Comparison of ENCODE assay signal across 21 cellular contexts in the genomic region with DNA sequence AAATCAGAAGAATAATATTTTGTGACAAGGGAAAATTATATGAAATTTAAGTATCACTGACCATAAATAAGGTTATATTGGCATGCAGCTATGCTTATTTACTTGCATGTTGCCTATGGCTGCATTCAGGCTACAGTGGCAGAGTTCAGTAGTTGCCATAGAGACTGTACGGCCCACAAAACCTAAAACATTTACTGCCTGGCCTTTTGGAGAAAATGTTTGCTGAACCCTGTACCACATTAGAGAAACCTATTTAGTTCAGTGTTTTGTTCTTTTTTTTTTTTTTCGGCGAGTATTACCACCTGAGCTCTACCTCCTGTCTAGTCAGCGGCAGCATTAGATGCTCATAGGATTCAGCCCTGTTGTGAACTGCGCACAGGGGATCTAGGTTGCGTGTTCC. TPM values are rescaled to one million over a fixed set of nuclear protein-coding genes. Genes with fewer than 3 reads are reported as not detected.
A peak's percentile ranks its signal among the peaks of the same experiment; 100 is the strongest.
DNase-seq lines count a peak whose midpoint lies in the region; ATAC-seq, FAIRE-seq and TF ChIP-seq lines count a peak whose summit lies in the region.
"Had no signal": no experiment of that assay in that cellular context is flagged by ENCODE, and none has a peak within 500 bp of the region (broad histone marks: within the 10 kb centered on the region; RNA-seq: fewer than 3 reads in every experiment).

No MANE protein-coding gene starts in this region.

- no peaks in the 10 kb centered on the region for H3K36me3 ChIP-seq in HepG2 (replicated peaks in 1 of 2; ENCODE audit: control insufficient read depth in 1 of 2, insufficient read depth in 2 of 2, low read length in 2 of 2)
- H3K36me3 ChIP-seq in right lobe of liver = no peaks in the 10 kb centered on the region
- H3K36me3 ChIP-seq in mesenchymal stem cell (ENCODE audit: control insufficient read depth in 1 of 2, insufficient read depth in 2 of 2, low read depth in 1 of 2, low read length in 2 of 2) = peaks cover 0 to 20% of the 10 kb centered on the region in 2 experiments
- H3K36me3 ChIP-seq in trophoblast cell (ENCODE audit: control insufficient read depth in 1 of 2, insufficient read depth in 2 of 2, low read length in 2 of 2) = peaks cover 0 to 2% of the 10 kb centered on the region in 2 experiments

- H2BK15ac ChIP-seq in mesenchymal stem cell (ENCODE audit: low read depth, poor library complexity, severe bottlenecking) = no peak overlapping the region

- H2BK120ac ChIP-seq in mesenchymal stem cell (ENCODE audit: low read depth, low read length) (no peak overlapping the region), trophoblast cell (ENCODE audit: insufficient read depth, low read length, poor library complexity) (no peak overlapping the region)

- peaks cover 2% of the 10 kb centered on the region for H3K79me1 ChIP-seq in mesenchymal stem cell (replicated peaks; ENCODE audit: low read length, poor library complexity, severe bottlenecking)
- H3K79me1 ChIP-seq in trophoblast cell (ENCODE audit: low read length) = no peaks in the 10 kb centered on the region

- peaks cover 54% of the 10 kb centered on the region for H3K4me1 ChIP-seq in HepG2 (ENCODE audit: insufficient read depth, low read length)
- peaks cover 0 to 16% (median 2%) of the 10 kb centered on the region in 4 donors for H3K4me1 ChIP-seq in right lobe of liver
- H3K4me1 ChIP-seq in mesenchymal stem cell (ENCODE audit: control insufficient read depth, insufficient read depth, low read depth, low read length) = peaks cover 7% of the 10 kb centered on the region
- peaks cover 0 to 2% of the 10 kb centered on the region in 2 experiments for H3K4me1 ChIP-seq in trophoblast cell (ENCODE audit: control insufficient read depth in 1 of 2, insufficient read depth in 2 of 2, low read length in 2 of 2)

- TF ChIP-seq CTCF in HepG2 (CRISPR knock-in tag; IDR thresholded peaks at IDR 0.05) (no peak), right lobe of liver (IDR thresholded peaks at IDR 0.05) (no peak)

- H3K27me3 ChIP-seq in HepG2 (ENCODE audit: control insufficient read depth in 1 of 2, insufficient read depth in 2 of 2, low read length in 2 of 2) = no peaks in the 10 kb centered on the region
- H3K27me3 ChIP-seq in right lobe of liver = no peaks in the 10 kb centered on the region
- H3K27me3 ChIP-seq in mesenchymal stem cell (ENCODE audit: control insufficient read depth in 1 of 2, insufficient read depth in 1 of 2, low read length in 2 of 2) = no peaks in the 10 kb centered on the region
- H3K27me3 ChIP-seq in trophoblast cell (ENCODE audit: insufficient read depth, low read length) = no peaks in the 10 kb centered on the region

- H2AK5ac ChIP-seq in mesenchymal stem cell (ENCODE audit: low read length, severe bottlenecking) (no peak overlapping the region), trophoblast cell (ENCODE audit: low read length) (no peak overlapping the region)

- H3K4me3 ChIP-seq in HepG2 (replicated peaks in 1 of 3; ENCODE audit: insufficient read depth in 1 of 3, low read depth in 2 of 3, low read length in 3 of 3) (no peak overlapping the region), right lobe of liver (no peak overlapping the region), mesenchymal stem cell (ENCODE audit: insufficient read depth in 1 of 2, low read depth in 1 of 2, low read length in 2 of 2) (no peak overlapping the region), trophoblast cell (ENCODE audit: low read depth, low read length) (no peak overlapping the region)
- H3K4me3 ChIP-seq: GM23338 had no signal

- H3K4ac ChIP-seq in mesenchymal stem cell (ENCODE audit: low read depth in 1 of 2, low read length in 2 of 2) = no peak overlapping the region
- H3K4ac ChIP-seq in trophoblast cell (ENCODE audit: low read depth, low read length) = peak overlapping the region; percentile 62

- H3K27ac ChIP-seq in HepG2 (ENCODE audit: extremely low read length, insufficient read depth, low read length) (peak overlapping the region; percentile 38), right lobe of liver (no peak overlapping the region), mesenchymal stem cell (ENCODE audit: low read length, poor library complexity, severe bottlenecking) (no peak overlapping the region), trophoblast cell (ENCODE audit: low read depth, low read length) (no peak overlapping the region)
- H3K27ac ChIP-seq: C4-2B, HL-60 had no signal

- H2AFZ ChIP-seq in HepG2 (ENCODE audit: low read length) (no peak overlapping the region), mesenchymal stem cell (ENCODE audit: low read depth, low read length) (no peak overlapping the region), trophoblast cell (ENCODE audit: insufficient read depth, low read length, poor library complexity) (no peak overlapping the region)
- H2AFZ ChIP-seq: GM23338 had no signal

- H4K8ac ChIP-seq in mesenchymal stem cell (ENCODE audit: low read length) = no peak overlapping the region
- H4K8ac ChIP-seq in trophoblast cell (ENCODE audit: low read depth, low read length) = no peak overlapping the region

- in situ Hi-C loops in HepG2 (cut with HindIII; ENCODE audit: extremely low pct_ligation_motif_present, low pct_unique_long_range_greater_than_20kb) = no loop called here

- H3K18ac ChIP-seq in mesenchymal stem cell (ENCODE audit: low read depth in 1 of 2, low read length in 2 of 2) (no peak overlapping the region), trophoblast cell (ENCODE audit: low read length) (no peak overlapping the region)

- POLR2A ChIA-PET in HepG2 (lab: Yijun Ruan, JAX) = no interaction called here

- no peak for FAIRE-seq in HepG2 (lab: Jason Lieb, UNC)
- FAIRE-seq: GM12892, GM18507, H54, HTR-8/SVneo had no signal

- TF ChIP-seq EP300 in HepG2 (IDR thresholded peaks at IDR 0.05; ENCODE audit: low read depth in 2 of 2, low read length in 2 of 2) = no peak
- TF ChIP-seq EP300 in HepG2 (CRISPR knock-in tag; IDR thresholded peaks at IDR 0.05; ENCODE audit: borderline replicate concordance) = no peak

- H3K14ac ChIP-seq in mesenchymal stem cell (ENCODE audit: low read length in 2 of 2) = no peak overlapping the region
- no peak overlapping the region for H3K14ac ChIP-seq in trophoblast cell (ENCODE audit: low read length)

- DNase-seq in HepG2 (ENCODE audit: low spot score) = no peak
- DNase-seq in right lobe of liver = no peak
- DNase-seq in NCI-H2227 treated with DMSO at 0.1 percent for 48 hours (lab: John Stamatoyannopoulos, UW) = peak; percentile 8
- DNase-seq in mesenchymal stem cell = no peak
- DNase-seq in trophoblast cell = no peak
- DNase-seq in cortex of kidney (lab: John Stamatoyannopoulos, UW) = no peak
- no peak for DNase-seq in midbrain (lab: John Stamatoyannopoulos, UW)
- DNase-seq in activated CD4-positive, alpha-beta T cell treated with anti-CD3 and anti-CD28 coated beads, Interleukin-2, amount 50 U/mL, for 48 hours = no peak
- DNase-seq: ACHN; CD4-positive, alpha-beta T cell; DMS153; DMS79; GDM1; HCEC 1CT had no signal

- H3K9ac ChIP-seq in HepG2 (ENCODE audit: insufficient read depth, low read depth, low read length) (no peak overlapping the region), mesenchymal stem cell (ENCODE audit: low read length) (peak overlapping the region; percentile 24), trophoblast cell (ENCODE audit: low read length) (no peak overlapping the region)

- no peak overlapping the region for H2BK12ac ChIP-seq in mesenchymal stem cell (ENCODE audit: low read length in 2 of 2)
- no peak overlapping the region for H2BK12ac ChIP-seq in trophoblast cell (ENCODE audit: low read length)

- intact Hi-C loops in HepG2 (cut with micrococcal nuclease; ENCODE audit: unreplicated experiment) = loop anchor here (5.0 kb wide), 1 partner anchor 45 kb away; no protein-coding TSS in a partner anchor
- intact Hi-C loops in right lobe of liver (cut with DNase I) = no loop called here

- no peak overlapping the region for H3K23ac ChIP-seq in mesenchymal stem cell (ENCODE audit: low read length in 2 of 2)
- H3K23ac ChIP-seq in trophoblast cell (ENCODE audit: low read length) = no peak overlapping the region

- H4K91ac ChIP-seq in mesenchymal stem cell (ENCODE audit: low read length) (no peak overlapping the region), trophoblast cell (ENCODE audit: low read depth, low read length) (no peak overlapping the region)

- H3K79me2 ChIP-seq in HepG2 (ENCODE audit: insufficient read depth, low read length) (peaks cover 99% of the 10 kb centered on the region), trophoblast cell (ENCODE audit: control insufficient read depth, insufficient read depth, low read length, poor library complexity) (no peaks in the 10 kb centered on the region)

- no peak for TF ChIP-seq POLR2A in HepG2 (IDR thresholded peaks at IDR 0.05; ENCODE audit: insufficient read depth in 1 of 2, low read depth in 2 of 2, low read length in 2 of 2)
- no peak for TF ChIP-seq POLR2A in right lobe of liver (IDR thresholded peaks at IDR 0.05)

- H3K4me2 ChIP-seq in HepG2 (ENCODE audit: low read depth, low read length) = no peak overlapping the region
- H3K4me2 ChIP-seq in mesenchymal stem cell (ENCODE audit: low read length, poor library complexity, severe bottlenecking) = no peak overlapping the region
- H3K4me2 ChIP-seq in trophoblast cell (ENCODE audit: low read length) = no peak overlapping the region
- H3K4me2 ChIP-seq: GM23338 had no signal

- no peak for TF ChIP-seq RAD21 in HepG2 (CRISPR knock-in tag; IDR thresholded peaks at IDR 0.05)

- no peak overlapping the region for H2BK5ac ChIP-seq in mesenchymal stem cell (ENCODE audit: low read depth, low read length, poor library complexity, severe bottlenecking)
- H2BK5ac ChIP-seq in trophoblast cell (ENCODE audit: low read depth, low read length, poor library complexity) = no peak overlapping the region

- H3K9me3 ChIP-seq in HepG2 (ENCODE audit: low read length) (no peaks in the 10 kb centered on the region), right lobe of liver (no peaks in the 10 kb centered on the region), mesenchymal stem cell (ENCODE audit: control insufficient read depth, low read length) (no peaks in the 10 kb centered on the region), trophoblast cell (ENCODE audit: insufficient read depth, low read depth, low read length) (no peaks in the 10 kb centered on the region)

- H4K20me1 ChIP-seq in HepG2 (ENCODE audit: insufficient read depth, low read length) = 0 out of 2 replicates have a peak, but pooled peaks cover 7% of the 10 kb centered on the region

- CTCF ChIA-PET in HepG2 (lab: Yijun Ruan, JAX; ENCODE audit: low intra/inter-chr PET ratio, low total read pairs) = no interaction called here

- ATAC-seq in HepG2 (no peak), right lobe of liver (no peak)
- ATAC-seq: GM23338 had no signal

- BruUV-seq in HepG2 (replicated peaks; lab: Mats Ljungman, UMichigan) = no TSS peak

- no peak overlapping the region for H4K12ac ChIP-seq in trophoblast cell (ENCODE audit: low read depth, low read length)

- WGBS in HepG2 (ENCODE audit: low lambda C conversion rate) = 88% methylated on average over 6 of the region's 6 CpGs
- WGBS in right lobe of liver (ENCODE audit: insufficient coverage, low coverage, low lambda C conversion rate, missing lambda C conversion rate) = 77% methylated on average over 5 of the region's 6 CpGs
- WGBS in mesenchymal stem cell = 99% methylated on average over 6 of the region's 6 CpGs
- WGBS in trophoblast cell (ENCODE audit: extremely low coverage, insufficient coverage, insufficient read length) = no CpG with 5 or more reads among the region's 6 CpGs

RNA-seq across cellular contexts. Expression of gene SOCS5, which starts 52.8 kb away (rescaled TPM):
- total RNA-seq in HepG2 (2016; rRNA removed; fragmentation: Illumina TruSeq; extraction: Trizol) (17.6 and 27.6 TPM in 2 replicates), right lobe of liver (1 to 10 TPM; 5.1 to 8.2 (median 6.3) TPM)
- 2.0 and 2.7 TPM in 2 replicates for total RNA-seq in HepG2 (2016; cell fraction: cytosol; rRNA removed; fragmentation: Illumina TruSeq; extraction: Trizol; ENCODE audit: low read depth)
- 18.1 and 27.9 TPM in 2 replicates for total RNA-seq in HepG2 (2016; cell fraction: insoluble cytoplasmic fraction; rRNA removed; fragmentation: Illumina TruSeq; extraction: Trizol)
- 11.9 and 12.4 TPM in 2 replicates for total RNA-seq in HepG2 (2016; cell fraction: membrane; rRNA removed; fragmentation: Illumina TruSeq; extraction: Trizol)
- total RNA-seq in HepG2 (2016; cell fraction: nucleus; rRNA removed; fragmentation: Illumina TruSeq; extraction: Trizol) = 25.5 and 27.6 TPM in 2 replicates
- polyA plus RNA-seq in HepG2 (2011; rRNA removed) = 11.8 and 14.8 TPM in 2 replicates
- 7.2 and 9.3 TPM in 2 replicates for polyA plus RNA-seq in HepG2 (2011; cell fraction: cytosol; rRNA removed)
- polyA plus RNA-seq in HepG2 (2011; cell fraction: nucleus; rRNA removed) = 9.0 and 9.5 TPM in 2 replicates
- polyA plus RNA-seq in HepG2 (2012) = 13.8 and 14.6 TPM in 2 replicates
- 1.1 and 1.4 TPM in 2 replicates for polyA plus RNA-seq in HepG2 (2016; cell fraction: cytosol; fragmentation: Illumina TruSeq; extraction: Trizol; ENCODE audit: low read depth)
- 22.5 and 24.5 TPM in 2 replicates for polyA plus RNA-seq in HepG2 (2016; cell fraction: insoluble cytoplasmic fraction; fragmentation: Illumina TruSeq; extraction: Trizol; ENCODE audit: low read depth)
- 6.5 and 7.3 TPM in 2 replicates for polyA plus RNA-seq in HepG2 (2016; cell fraction: membrane; fragmentation: Illumina TruSeq; extraction: Trizol; ENCODE audit: low read depth)
- polyA plus RNA-seq in HepG2 (2016; cell fraction: nucleus; fragmentation: Illumina TruSeq; extraction: Trizol; ENCODE audit: insufficient read depth, low read depth) = 18.1 and 19.5 TPM in 2 replicates
- polyA minus RNA-seq in HepG2 (2011; rRNA and poly(A)+ RNA removed; ENCODE audit: low replicate concordance) = 14.3 and 32.7 TPM in 2 replicates
- 18.6 and 19.3 TPM in 2 replicates for polyA minus RNA-seq in HepG2 (2011; cell fraction: cytosol; rRNA and poly(A)+ RNA removed)
- polyA minus RNA-seq in HepG2 (2011; cell fraction: nucleus; rRNA and poly(A)+ RNA removed) = 74.9 and 75.8 TPM in 2 replicates
- polyA plus RNA-seq in mesenchymal stem cell (2013, experiment 1 of 2) = 17.2 TPM
- 17.6 TPM for polyA plus RNA-seq in mesenchymal stem cell (2013, experiment 2 of 2)
- 8.6 and 9.0 TPM in 2 replicates for polyA plus RNA-seq in trophoblast cell (2013)
